11 cellular contexts compared by ENCODE assay signal in genomic region chr3:87006844-87007439, GRCh38. TPM values are rescaled to one million over a fixed set of nuclear protein-coding genes. Genes with fewer than 3 reads are reported as not detected.
A peak's percentile ranks its signal among the peaks of the same experiment; 100 is the strongest.
DNase-seq lines count a peak whose midpoint lies in the region; ATAC-seq, FAIRE-seq and TF ChIP-seq lines count a peak whose summit lies in the region.
"Had no signal": no experiment of that assay in that cellular context is flagged by ENCODE, and none has a peak within 500 bp of the region (broad histone marks: within the 10 kb centered on the region; RNA-seq: fewer than 3 reads in every experiment).

No MANE protein-coding gene starts in this region.

- no peak overlapping the region for H3K4me3 ChIP-seq in Loucy (ENCODE audit: low read length, poor library complexity, severe bottlenecking)
- H3K4me3 ChIP-seq in choroid plexus epithelial cell (ENCODE audit: low read depth, low read length): no peak overlapping the region

- H3K9me3 Mint-ChIP-seq in neural crest cell: peaks cover 6% of the 10 kb centered on the region
- H3K9me3 Mint-ChIP-seq in stimulated activated naive B cell treated with anti-CD40 and anti-IgM and Interleukin-4, amounts not matched to agents 10 μg/mL and 1 μg/mL and 100 μg/mL, for 72 hours: peaks cover 4 to 7% of the 10 kb centered on the region in 2 donors

- H3K4me2 ChIP-seq in Loucy (ENCODE audit: low read depth, low read length, poor library complexity, severe bottlenecking): no peak overlapping the region

- no peaks in the 10 kb centered on the region for H3K9me3 ChIP-seq in Loucy (ENCODE audit: insufficient read depth, low read depth, low read length)

- DNase-seq in EH (ENCODE audit: low read depth) (peak; percentile 55), choroid plexus epithelial cell (ENCODE audit: low read depth) (peak; percentile 83), neural crest cell (ENCODE audit: low read depth, low spot score) (no peak), GM12891 (ENCODE audit: insufficient read length, low spot score) (no peak)
- DNase-seq in activated effector memory CD4-positive, alpha-beta T cell treated with Interleukin-2 at 50 U/mL for 16 hours: no peak
- DNase-seq in stimulated activated naive B cell treated with anti-CD40 and anti-IgM and Interleukin-4, amounts not matched to agents 10 μg/mL and 1 μg/mL and 100 μg/mL, for 72 hours: no peak
- DNase-seq: natural killer cell, NCI-H446 treated with DMSO at 0.1 percent for 48 hours had no signal

- no peaks in the 10 kb centered on the region for H3F3A ChIP-seq in Loucy (ENCODE audit: low read depth)

- TF ChIP-seq POLR2A in GM12891 (IDR thresholded peaks at IDR 0.05; ENCODE audit: low read depth, low read length): no peak

- FAIRE-seq in GM12891 (lab: Jason Lieb, UNC): no peak
- FAIRE-seq: colon, GM19239 had no signal

- no peaks in the 10 kb centered on the region for H3K27me3 ChIP-seq in Loucy (ENCODE audit: insufficient read depth, low read length, poor library complexity, severe bottlenecking)

- ATAC-seq in stimulated activated naive B cell treated with anti-CD40 and anti-IgM and Interleukin-4, amounts not matched to agents 10 μg/mL and 1 μg/mL and 100 μg/mL, for 72 hours (replicated peaks): no peak
- ATAC-seq: natural killer cell had no signal

- H3K4me3 Mint-ChIP-seq in neural crest cell: no peak overlapping the region
- no peak overlapping the region for H3K4me3 Mint-ChIP-seq in stimulated activated naive B cell treated with anti-CD40 and anti-IgM and Interleukin-4, amounts not matched to agents 10 μg/mL and 1 μg/mL and 100 μg/mL, for 72 hours
- H3K4me3 Mint-ChIP-seq: natural killer cell had no signal

- no peaks in the 10 kb centered on the region for H3K36me3 ChIP-seq in Loucy (ENCODE audit: insufficient read depth, low read length)

- no peaks in the 10 kb centered on the region for H3K4me1 ChIP-seq in Loucy (ENCODE audit: insufficient read depth, low read length, poor library complexity, severe bottlenecking)

- H3K27me3 Mint-ChIP-seq in neural crest cell (ENCODE audit: low read depth): no peaks in the 10 kb centered on the region
- no peaks in the 10 kb centered on the region for H3K27me3 Mint-ChIP-seq in stimulated activated naive B cell treated with anti-CD40 and anti-IgM and Interleukin-4, amounts not matched to agents 10 μg/mL and 1 μg/mL and 100 μg/mL, for 72 hours

- TF ChIP-seq CTCF in Loucy (conservative IDR thresholded peaks at IDR 0.05; ENCODE audit: low read length): peak; percentile 46; the same call in 1 of the 2 replicates
- peak; percentile 73 for TF ChIP-seq CTCF in choroid plexus epithelial cell (conservative IDR thresholded peaks at IDR 0.05; ENCODE audit: low read depth, low read length)
- TF ChIP-seq CTCF in neural crest cell (conservative IDR thresholded peaks at IDR 0.05): peak; percentile 61

- no peaks in the 10 kb centered on the region for H3K36me3 Mint-ChIP-seq in neural crest cell (ENCODE audit: low read depth)
- no peaks in the 10 kb centered on the region for H3K36me3 Mint-ChIP-seq in stimulated activated naive B cell treated with anti-CD40 and anti-IgM and Interleukin-4, amounts not matched to agents 10 μg/mL and 1 μg/mL and 100 μg/mL, for 72 hours
- H3K36me3 Mint-ChIP-seq: natural killer cell had no signal

- H4K20me1 ChIP-seq in Loucy (ENCODE audit: insufficient read depth, low read length, poor library complexity, severe bottlenecking): no peaks in the 10 kb centered on the region

- H3K4me1 Mint-ChIP-seq in neural crest cell: no peaks in the 10 kb centered on the region
- no peaks in the 10 kb centered on the region for H3K4me1 Mint-ChIP-seq in stimulated activated naive B cell treated with anti-CD40 and anti-IgM and Interleukin-4, amounts not matched to agents 10 μg/mL and 1 μg/mL and 100 μg/mL, for 72 hours
- H3K4me1 Mint-ChIP-seq: natural killer cell had no signal

- H3K27ac Mint-ChIP-seq in neural crest cell (ENCODE audit: unreplicated experiment): no peak overlapping the region
- H3K27ac Mint-ChIP-seq in stimulated activated naive B cell treated with anti-CD40 and anti-IgM and Interleukin-4, amounts not matched to agents 10 μg/mL and 1 μg/mL and 100 μg/mL, for 72 hours: no peak overlapping the region
- H3K27ac Mint-ChIP-seq: natural killer cell had no signal

- no peak overlapping the region for H3K9ac ChIP-seq in Loucy (ENCODE audit: low read depth, low read length, poor library complexity, severe bottlenecking)

- no peak overlapping the region for H2AFZ ChIP-seq in Loucy (ENCODE audit: low read length)

- no peaks in the 10 kb centered on the region for H3K79me2 ChIP-seq in Loucy (ENCODE audit: insufficient read depth, low read length)

- no peaks in the 10 kb centered on the region for H3K9me2 ChIP-seq in Loucy (replicated peaks; ENCODE audit: low read depth, low read length)

TF ChIP-seq in GM12891, 5 proteins besides CTCF, POLR2A, EP300 and RAD21:
- TF ChIP-seq PAX5 (IDR thresholded peaks at IDR 0.05; ENCODE audit: insufficient read depth, low read length, severe bottlenecking): no peak
- no peak for TF ChIP-seq POLR2AphosphoS5 (IDR thresholded peaks at IDR 0.05; ENCODE audit: low read depth, low read length)
- TF ChIP-seq SPI1 (IDR thresholded peaks at IDR 0.05; ENCODE audit: low read depth, low read length): no peak
- TF ChIP-seq TAF1 (IDR thresholded peaks at IDR 0.05; ENCODE audit: low read depth, low read length): no peak
- no peak for TF ChIP-seq POU2F2 (IDR thresholded peaks at IDR 0.05; ENCODE audit: low read depth, low read length)

RNA-seq across cellular contexts. Expression of gene VGLL3, which starts 16.0 kb away (rescaled TPM):
- total RNA-seq in neural crest cell: 3.2 and 6.1 TPM in 2 replicates
- not detected for polyA plus RNA-seq in GM12891 (2012; ENCODE audit: low read depth, missing spikeins)
- total RNA-seq: natural killer cell had no signal

Comparison
In these comparisons a context has a peak if more than half of its experiments do, and no peak if none do; other contexts are left out.
1. DNase-seq: peak in EH (single experiment) and choroid plexus epithelial cell (single experiment); none in neural crest cell (single experiment), activated effector memory CD4-positive, alpha-beta T cell treated with Interleukin-2 at 50 U/mL for 16 hours (single experiment), GM12891 (single experiment) and stimulated activated naive B cell treated with anti-CD40 and anti-IgM and Interleukin-4, amounts not matched to agents 10 μg/mL and 1 μg/mL and 100 μg/mL, for 72 hours (single experiment).
2. Peak in every context shown above with its lines, with median percentiles within 50 percentile points of each other: CTCF ChIP-seq.